ENCODE assay signal across 27 cellular contexts in genomic region chr16:55856950-55857349, GRCh38. TPM values are rescaled to one million over a fixed set of nuclear protein-coding genes. Genes with fewer than 3 reads are reported as not detected.
"Had no signal": no experiment of that assay in that cellular context is flagged by ENCODE, and none has a peak within 500 bp of the region (broad histone marks: within the 10 kb centered on the region; RNA-seq: fewer than 3 reads in every experiment).

No MANE protein-coding gene starts in this region.

- H3K27me3 ChIP-seq: SJSA1 had no signal

- H3K36me3 ChIP-seq: SJSA1 had no signal

- DNase-seq: Kasumi-1, MM.1S, NCI-H1092 treated with DMSO at 0.1 percent for 48 hours, NCI-H1436, NCI-H187, NCI-H2029, NCI-H2081 treated with DMSO at 0.1 percent for 48 hours, NCI-H2171 treated with DMSO at 0.1 percent for 48 hours, NCI-H226, NCI-H446, NCI-H510A, NCI-H524 treated with DMSO at 0.1 percent for 48 hours, NCI-H69, NCI-H774, PC-3, SIG-M5, T-cell had no signal

- H3K4me3 ChIP-seq: K562, SJSA1, SK-N-MC had no signal

- H3K9me3 ChIP-seq: SJSA1 had no signal

- H3K27ac ChIP-seq: KMS-11, SJSA1, SK-N-MC had no signal

- H3K9ac ChIP-seq: KMS-11 had no signal

- H3K4me1 ChIP-seq: SJSA1 had no signal

- ATAC-seq: K562, Panc1, PC-3, Right ventricle myocardium inferior, T-cell had no signal

- H3K4me2 ChIP-seq: KMS-11 had no signal

RNA-seq across cellular contexts. Expression of gene CES5A, which starts 18.2 kb away (rescaled TPM):
- total RNA-seq: HT1080, M059J, OCI-LY7, PC-3, RPMI7951, SJSA1, T-cell had no signal

RNA-seq across cellular contexts. Expression of gene CES1, which starts 24.1 kb away (rescaled TPM):
- total RNA-seq: OCI-LY7, PC-3, RPMI7951, SJSA1 had no signal
